12 cellular contexts compared by ENCODE assay signal in the genomic region with DNA sequence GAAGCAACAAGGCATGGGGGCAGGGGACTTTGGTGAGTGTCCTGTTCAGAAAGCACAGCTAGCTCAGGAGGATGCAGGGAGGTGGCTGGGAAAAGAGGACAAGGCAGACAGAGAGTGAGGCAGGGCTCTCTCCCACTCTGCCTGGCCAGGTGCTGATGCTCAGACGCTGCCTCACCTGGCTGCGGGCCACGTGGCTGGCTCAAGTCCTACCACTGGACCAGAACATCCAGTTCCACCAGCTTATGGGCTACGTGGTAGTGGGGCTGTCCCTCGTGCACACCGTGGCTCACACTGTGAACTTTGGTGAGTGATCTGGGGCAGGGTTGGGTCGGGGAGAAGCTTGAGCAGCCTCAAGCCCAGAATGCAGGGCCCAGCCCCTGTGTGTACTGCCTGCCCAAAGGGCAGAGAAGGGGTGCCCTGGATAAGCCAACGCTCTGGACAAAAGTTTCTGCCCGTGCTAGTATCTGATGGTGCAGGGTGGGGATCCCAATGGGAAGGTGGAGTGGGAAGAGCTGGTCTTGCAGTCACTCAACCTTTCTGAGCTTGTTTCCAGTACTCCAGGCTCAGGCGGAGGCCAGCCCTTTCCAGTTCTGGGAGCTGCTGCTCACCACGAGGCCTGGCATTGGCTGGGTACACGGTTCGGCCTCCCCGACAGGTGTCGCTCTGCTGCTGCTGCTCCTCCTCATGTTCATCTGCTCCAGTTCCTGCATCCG. TPM values are rescaled to one million over a fixed set of nuclear protein-coding genes. Genes with fewer than 3 reads are reported as not detected.
A peak's percentile ranks its signal among the peaks of the same experiment; 100 is the strongest.
DNase-seq lines count a peak whose midpoint lies in the region; ATAC-seq and TF ChIP-seq lines count a peak whose summit lies in the region.
"Had no signal": no experiment of that assay in that cellular context is flagged by ENCODE, and none has a peak within 500 bp of the region (broad histone marks: within the 10 kb centered on the region; RNA-seq: fewer than 3 reads in every experiment).

No MANE protein-coding gene starts in this region.

- H3K36me3 ChIP-seq in aorta (ENCODE audit: control insufficient read depth in 1 of 2, insufficient read depth in 2 of 2, low read length in 1 of 2) = no peaks in the 10 kb centered on the region

- WGBS in aorta, 2 donors = 52 to 56% methylated on average over 16 of the region's 16 CpGs

- H3K27me3 ChIP-seq in aorta (ENCODE audit: control insufficient read depth in 1 of 2, insufficient read depth in 2 of 2, low read length in 1 of 2) = no peaks in the 10 kb centered on the region

- in situ Hi-C loops in astrocyte of the spinal cord (cut with HindIII; ENCODE audit: low sequenced_read_pairs) = no loop called here

- DNase-seq in GM20000 (ENCODE audit: low spot score) (peak; percentile 46), astrocyte of the spinal cord (ENCODE audit: low read depth, low spot score) (no peak), kidney tubule cell (ENCODE audit: low spot score) (peak; percentile 80), aorta (no peak)
- no peak for DNase-seq in effector CD4-positive, alpha-beta T cell
- DNase-seq in activated effector memory CD4-positive, alpha-beta T cell treated with anti-CD3 and anti-CD28 coated beads, Interleukin-2, amount 50 U/mL, for 16 hours = no peak
- DNase-seq: hypothalamus; NCI-H2081 treated with DMSO at 0.1 percent for 48 hours; stimulated activated naive CD4-positive, alpha-beta T cell had no signal

- H3K4me1 ChIP-seq in aorta (ENCODE audit: control insufficient read depth in 1 of 2, insufficient read depth in 2 of 2, low read length in 2 of 2) = no peaks in the 10 kb centered on the region

- no peak for ATAC-seq in GM18909 (IDR thresholded peaks at IDR 0.05; ENCODE audit: poor library complexity, unreplicated experiment)
- no peak for ATAC-seq in aorta (ENCODE audit: low FRiP score)

- peak overlapping the region; percentile 68 for H3K27ac ChIP-seq in 22Rv1
- H3K27ac ChIP-seq in aorta (ENCODE audit: low read depth in 1 of 2, low read length in 2 of 2) = no peak overlapping the region

- H3K4me3 ChIP-seq in astrocyte of the spinal cord (ENCODE audit: low read depth, low read length) = no peak overlapping the region
- no peak overlapping the region for H3K4me3 ChIP-seq in aorta (ENCODE audit: low read length in 2 of 2)

- intact Hi-C loops in aorta (cut with DNase I) = loop anchor here in 1 of 2 donors (5.0 kb wide), 1 partner anchor 47 kb away; no protein-coding TSS in a partner anchor

- no peaks in the 10 kb centered on the region for H3K9me3 ChIP-seq in aorta (ENCODE audit: control insufficient read depth, low read length)

- TF ChIP-seq CTCF in 22Rv1 (IDR thresholded peaks at IDR 0.05) = peak; percentile 94
- peak; percentile 30 for TF ChIP-seq CTCF in GM20000 (IDR thresholded peaks at IDR 0.05; ENCODE audit: extremely low read depth, missing control alignments)
- TF ChIP-seq CTCF in astrocyte of the spinal cord (IDR thresholded peaks at IDR 0.05; ENCODE audit: low read depth, low read length) = peak; percentile 36

RNA-seq across cellular contexts. Expression of a gene that starts 20.9 kb away (rescaled TPM):
- total RNA-seq in aorta = under 1 TPM; 0.18 to 0.19 TPM
- polyA plus RNA-seq in aorta = under 1 TPM in 1 of 2 donors, not detected in 1; 0.23 TPM
- total RNA-seq: pulmonary artery endothelial cell had no signal

Comparison
In these comparisons a context has a peak if more than half of its experiments do, and no peak if none do; other contexts are left out.
1. CTCF ChIP-seq: peak in every context shown above with its lines; median percentile 94 in 22Rv1; 36 in astrocyte of the spinal cord; 30 in GM20000.
2. DNase-seq: peak in GM20000 (single experiment) and kidney tubule cell (single experiment); none in astrocyte of the spinal cord (single experiment), aorta (0 of 2), effector CD4-positive, alpha-beta T cell (single experiment) and activated effector memory CD4-positive, alpha-beta T cell treated with anti-CD3 and anti-CD28 coated beads, Interleukin-2, amount 50 U/mL, for 16 hours (single experiment).